27 cellular contexts compared by ENCODE assay signal in the genomic region with DNA sequence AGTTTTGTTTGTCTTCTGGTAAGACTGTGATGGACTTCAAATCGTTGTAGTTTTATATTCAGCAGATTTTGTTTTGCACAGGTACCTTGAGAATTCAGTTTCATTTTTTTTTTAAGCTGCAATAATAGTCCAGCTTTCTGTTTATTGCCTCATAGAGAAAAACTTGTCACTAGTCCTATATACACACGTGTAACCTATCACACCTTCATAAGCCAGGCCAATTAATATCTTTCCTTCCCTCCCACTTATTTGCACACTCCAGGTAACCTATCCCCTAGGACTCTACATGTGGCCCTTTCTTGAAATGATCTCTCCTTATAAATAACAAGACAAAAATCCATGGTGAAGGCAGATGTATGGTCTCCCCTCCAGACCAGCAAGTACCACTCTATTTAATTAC.
DNase-seq lines count a peak whose midpoint lies in the region; TF ChIP-seq lines count a peak whose summit lies in the region.
"Had no signal": no experiment of that assay in that cellular context is flagged by ENCODE, and none has a peak within 500 bp of the region (broad histone marks: within the 10 kb centered on the region; RNA-seq: fewer than 3 reads in every experiment).

No MANE protein-coding gene starts in this region.

- WGBS in adrenal gland, 4 donors, result 29 to 77% (median 51%) methylated on average over 1 to 2 of the region's 2 CpGs

- intact Hi-C loops in adrenal gland (cut with DNase I), result no loop called here

- H3K4me1 ChIP-seq in adrenal gland (replicated peaks in 1 of 2), result no peaks in the 10 kb centered on the region
- H3K4me1 ChIP-seq: A549; BE2C; BLaER1; BLaER1 treated with 17β-estradiol and CSF1 and Interleukin-3, amounts not matched to agents 10 nM and 100 nM; Caco-2 had no signal

- H3K36me3 ChIP-seq in adrenal gland (replicated peaks in 1 of 2), result no peaks in the 10 kb centered on the region
- H3K36me3 ChIP-seq: BE2C, BLaER1 had no signal

- H3K4me3 ChIP-seq in adrenal gland, result no peak overlapping the region
- H3K4me3 ChIP-seq: A549; BLaER1; BLaER1 treated with 17β-estradiol and CSF1 and Interleukin-3, amounts not matched to agents 10 nM and 100 nM had no signal

- TF ChIP-seq POLR2A in adrenal gland (IDR thresholded peaks at IDR 0.05), result no peak

- no peak for TF ChIP-seq CTCF in adrenal gland (IDR thresholded peaks at IDR 0.05)

- H3K9me3 ChIP-seq in adrenal gland (replicated peaks in 1 of 3), result no peaks in the 10 kb centered on the region
- H3K9me3 ChIP-seq: A549; BE2C; BLaER1; BLaER1 treated with 17β-estradiol and CSF1 and Interleukin-3, amounts not matched to agents 10 nM and 100 nM; Caco-2 had no signal

- no peaks in the 10 kb centered on the region for H3K27me3 ChIP-seq in adrenal gland
- H3K27me3 ChIP-seq: BE2C; BLaER1; BLaER1 treated with 17β-estradiol and CSF1 and Interleukin-3, amounts not matched to agents 10 nM and 100 nM had no signal

- H3K27ac ChIP-seq in adrenal gland, result no peak overlapping the region
- H3K27ac ChIP-seq: 22Rv1; A549; BLaER1; BLaER1 treated with 17β-estradiol and CSF1 and Interleukin-3, amounts not matched to agents 10 nM and 100 nM; C4-2B had no signal

- DNase-seq in NCI-H69 (lab: John Stamatoyannopoulos, UW) (peak; percentile 63), adrenal gland (no peak)
- DNase-seq: 8988T; ACHN; AML-193; BE2C; C1 segment of cervical spinal cord; Caco-2; Calu3; CD4-positive, alpha-beta memory T cell; CD4-positive, alpha-beta T cell; CD4-positive, CD25-positive, alpha-beta regulatory T cell; CD8-positive, alpha-beta memory T cell; CD8-positive, alpha-beta T cell; COR-L47; DMS 273 treated with DMSO at 0.1 percent for 48 hours; DMS153; DMS53; DMS79; DMS79 treated with DMSO at 0.1 percent for 48 hours; DND-41; EL had no signal
